ENCODE assay signal across 10 cellular contexts in genomic region chr12:55726911-55727310, GRCh38. TPM values are rescaled to one million over a fixed set of nuclear protein-coding genes. Genes with fewer than 3 reads are reported as not detected.
DNase-seq lines count a peak whose midpoint lies in the region; ATAC-seq, FAIRE-seq and TF ChIP-seq lines count a peak whose summit lies in the region.
"Had no signal": no experiment of that assay in that cellular context is flagged by ENCODE, and none has a peak within 500 bp of the region (broad histone marks: within the 10 kb centered on the region; RNA-seq: fewer than 3 reads in every experiment).

No MANE protein-coding gene starts in this region.

- H3K27me3 ChIP-seq in duodenal mucosa (ENCODE audit: control insufficient read depth in 1 of 2, insufficient read depth in 2 of 2, low read length in 2 of 2): no peaks in the 10 kb centered on the region

- no peak for FAIRE-seq in A549 (lab: Jason Lieb, UNC)
- FAIRE-seq: islet of Langerhans had no signal

- H3K27ac Mint-ChIP-seq in naive thymus-derived CD8-positive, alpha-beta T cell: peak overlapping the region; percentile 45 to 94 (median 86)

- H3K27ac ChIP-seq in A549 (peak overlapping the region in 1 of 2 experiments; percentile 97; a peak in 4 of 6 replicates), duodenal mucosa (ENCODE audit: low read depth, low read length) (peak overlapping the region; percentile 24)

- peak overlapping the region; percentile 88 to 98 for H3K9ac ChIP-seq in duodenal mucosa (ENCODE audit: low read depth in 1 of 2, low read length in 2 of 2)

- H3K4me3 ChIP-seq in A549 (peak overlapping the region; percentile 76), NB4 (ENCODE audit: low read depth, low read length) (peak overlapping the region; percentile 67), duodenal mucosa (ENCODE audit: low read depth in 1 of 2, low read length in 2 of 2) (peak overlapping the region; percentile 82 to 97)

- H3K36me3 Mint-ChIP-seq in naive thymus-derived CD8-positive, alpha-beta T cell: peaks cover 0 to 13% (median 0%) of the 10 kb centered on the region in 3 donors

- TF ChIP-seq RAD21 in A549 (conservative IDR thresholded peaks at IDR 0.05 in 1 of 2, IDR thresholded peaks at IDR 0.05 in 1 of 2): no peak

- no peak for DNase-seq in A549 (ENCODE audit: low read depth in 1 of 2, low spot score in 1 of 2)
- DNase-seq in NB4 (ENCODE audit: low read depth): peak; percentile 46
- DNase-seq in naive thymus-derived CD8-positive, alpha-beta T cell: no peak
- DNase-seq in NCI-H524 (lab: John Stamatoyannopoulos, UW): no peak
- no peak for DNase-seq in hypothalamus (lab: John Stamatoyannopoulos, UW)
- DNase-seq: WERI-Rb-1 had no signal

- H3K4me1 ChIP-seq in A549 (peaks cover 40% of the 10 kb centered on the region), duodenal mucosa (ENCODE audit: control insufficient read depth in 1 of 2, insufficient read depth in 2 of 2, low read length in 2 of 2) (peaks cover 43 to 59% of the 10 kb centered on the region in 2 donors)

- H3K27me3 Mint-ChIP-seq in naive thymus-derived CD8-positive, alpha-beta T cell: no peaks in the 10 kb centered on the region

- ATAC-seq in A549 (no peak), HG03342 (IDR thresholded peaks at IDR 0.05; ENCODE audit: unreplicated experiment) (no peak), GM19023 (IDR thresholded peaks at IDR 0.05; ENCODE audit: unreplicated experiment) (no peak)
- no peak for ATAC-seq in naive thymus-derived CD8-positive, alpha-beta T cell

- TF ChIP-seq EP300 in A549 (IDR thresholded peaks at IDR 0.05): no peak

- peak overlapping the region; percentile 74 to 88 (median 77) for H3K4me3 Mint-ChIP-seq in naive thymus-derived CD8-positive, alpha-beta T cell

- 84% methylated on average over 10 of the region's 10 CpGs for WGBS in A549 (ENCODE audit: missing lambda C conversion rate)

- H3K4me1 Mint-ChIP-seq in naive thymus-derived CD8-positive, alpha-beta T cell: peaks cover 30 to 51% (median 47%) of the 10 kb centered on the region in 4 donors

- no peaks in the 10 kb centered on the region for H3K9me3 Mint-ChIP-seq in naive thymus-derived CD8-positive, alpha-beta T cell

- no peak for TF ChIP-seq POLR2A in A549 (IDR thresholded peaks at IDR 0.05; ENCODE audit: low read length)
- no peak for TF ChIP-seq POLR2A in NB4 (IDR thresholded peaks at IDR 0.05; ENCODE audit: extremely low read depth, insufficient read length)

- POLR2A ChIA-PET in A549 (lab: Yijun Ruan, JAX): no interaction called here
- POLR2A ChIA-PET in naive thymus-derived CD8-positive, alpha-beta T cell (lab: Charles Lee): interaction anchor here (0.6 to 1.2 kb wide), 2 partner anchors 10 to 1308 kb away, joined by 3 to 5 read pairs; no protein-coding TSS in a partner anchor

- TF ChIP-seq CTCF in A549 (IDR thresholded peaks at IDR 0.05) (no peak), NB4 (IDR thresholded peaks at IDR 0.05; ENCODE audit: low read depth, low read length) (no peak)

- CTCF ChIA-PET in A549 (lab: Yijun Ruan, JAX): interaction anchor here (0.6 to 3.9 kb wide), 2 partner anchors 11 to 71 kb away, joined by 3 to 58 read pairs; no protein-coding TSS in a partner anchor

- H3K4me2 ChIP-seq in A549: peak overlapping the region; percentile 98

- H3K36me3 ChIP-seq in duodenal mucosa (ENCODE audit: control insufficient read depth in 1 of 2, insufficient read depth in 2 of 2, low read length in 2 of 2): peaks cover 13 to 37% of the 10 kb centered on the region in 2 donors

- no peaks in the 10 kb centered on the region for H3K9me3 ChIP-seq in A549
- H3K9me3 ChIP-seq in duodenal mucosa (ENCODE audit: control insufficient read depth in 1 of 2, low read length in 2 of 2): no peaks in the 10 kb centered on the region

TF ChIP-seq in A549, 52 proteins besides CTCF, POLR2A, EP300 and RAD21 (continues in another document):
- TF ChIP-seq HEYL (CRISPR knock-in tag; IDR thresholded peaks at IDR 0.05) (no peak), FOSB (CRISPR knock-in tag; IDR thresholded peaks at IDR 0.05) (no peak), RNF2 (IDR thresholded peaks at IDR 0.05; ENCODE audit: borderline replicate concordance, low read depth) (no peak), HOXB13 (CRISPR knock-in tag; IDR thresholded peaks at IDR 0.05; ENCODE audit: low read depth) (no peak), POLR2AphosphoS2 (conservative IDR thresholded peaks at IDR 0.05; ENCODE audit: low read length) (no peak), SMC3 (IDR thresholded peaks at IDR 0.05) (no peak), NR3C1 (IDR thresholded peaks at IDR 0.05) (no peak), MAFK (IDR thresholded peaks at IDR 0.05; ENCODE audit: partially characterized antibody) (no peak), HMGXB4 (CRISPR knock-in tag; IDR thresholded peaks at IDR 0.05; ENCODE audit: borderline replicate concordance) (no peak), TP53 (CRISPR knock-in tag; IDR thresholded peaks at IDR 0.05) (no peak), ELK1 (IDR thresholded peaks at IDR 0.05; ENCODE audit: low read depth, low read length) (no peak), FOSL2 (IDR thresholded peaks at IDR 0.05) (no peak), FOSL2 (CRISPR knock-in tag; IDR thresholded peaks at IDR 0.05) (no peak)

RNA-seq across cellular contexts. Expression of gene CD63, which starts 1.9 kb away (rescaled TPM):
- 512 and 724 TPM in 2 replicates for polyA plus RNA-seq in A549 (2011; rRNA removed)
- 639 and 645 TPM in 2 replicates for polyA plus RNA-seq in A549 (2012; cell fraction: cytosol; rRNA removed)
- polyA plus RNA-seq in A549 (2012; cell fraction: nucleus; rRNA removed): 264 and 317 TPM in 2 replicates
- 493 to 547 TPM (median 530 TPM) in 3 replicates for polyA plus RNA-seq in A549 (2017; fragmentation: RNase III; extraction: RNeasy Plus Mini Kit Qiagen cat#74134 plus additional on column Dnase treatment)
- polyA minus RNA-seq in A549 (2011; rRNA and poly(A)+ RNA removed): 238 and 252 TPM in 2 replicates
- 10 to 100 TPM; 41.0 to 46.5 TPM for total RNA-seq in naive thymus-derived CD8-positive, alpha-beta T cell
- polyA plus RNA-seq in naive thymus-derived CD8-positive, alpha-beta T cell: 100 to 1,000 TPM; 119 to 412 (median 135) TPM

RNA-seq across cellular contexts. Expression of gene RDH5, which starts 6.7 kb away (rescaled TPM):
- polyA plus RNA-seq in A549 (2011; rRNA removed) (8.1 and 9.1 TPM in 2 replicates), A549 (2017; fragmentation: RNase III; extraction: RNeasy Plus Mini Kit Qiagen cat#74134 plus additional on column Dnase treatment) (3.4 to 5.4 TPM (median 4.1 TPM) in 3 replicates)
- 7.8 and 8.3 TPM in 2 replicates for polyA plus RNA-seq in A549 (2012; cell fraction: cytosol; rRNA removed)
- polyA plus RNA-seq in A549 (2012; cell fraction: nucleus; rRNA removed): 28.7 and 33.2 TPM in 2 replicates
- polyA minus RNA-seq in A549 (2011; rRNA and poly(A)+ RNA removed): 7.1 and 7.8 TPM in 2 replicates
- 10 to 100 TPM; 28.8 to 30.4 TPM for total RNA-seq in naive thymus-derived CD8-positive, alpha-beta T cell
- 1 to 10 TPM in 2 of 3 donors, not detected in 1; 1.0 to 1.4 TPM for polyA plus RNA-seq in naive thymus-derived CD8-positive, alpha-beta T cell

RNA-seq across cellular contexts. Expression of gene BLOC1S1, which starts 11.1 kb away (rescaled TPM):
- 112 and 115 TPM in 2 replicates for polyA plus RNA-seq in A549 (2011; rRNA removed)
- polyA plus RNA-seq in A549 (2012; cell fraction: cytosol; rRNA removed): 261 and 312 TPM in 2 replicates
- polyA plus RNA-seq in A549 (2012; cell fraction: nucleus; rRNA removed): 103 and 115 TPM in 2 replicates
- polyA plus RNA-seq in A549 (2017; fragmentation: RNase III; extraction: RNeasy Plus Mini Kit Qiagen cat#74134 plus additional on column Dnase treatment): 129 to 138 TPM (median 134 TPM) in 3 replicates
- 45.1 and 64.8 TPM in 2 replicates for polyA minus RNA-seq in A549 (2011; rRNA and poly(A)+ RNA removed)
- total RNA-seq in naive thymus-derived CD8-positive, alpha-beta T cell: 10 to 100 TPM; 62.9 to 65.7 TPM
- 100 to 1,000 TPM in 2 of 3 donors, 10 to 100 TPM in 1; 84.3 to 133 (median 117) TPM for polyA plus RNA-seq in naive thymus-derived CD8-positive, alpha-beta T cell

RNA-seq across cellular contexts. Expression of gene GDF11, which starts 16.0 kb away (rescaled TPM):
- polyA plus RNA-seq in A549 (2011; rRNA removed) (1.2 and 1.4 TPM in 2 replicates), A549 (2017; fragmentation: RNase III; extraction: RNeasy Plus Mini Kit Qiagen cat#74134 plus additional on column Dnase treatment) (2.8 to 3.6 TPM (median 3.1 TPM) in 3 replicates)
- polyA plus RNA-seq in A549 (2012; cell fraction: cytosol; rRNA removed): 4.5 and 5.5 TPM in 2 replicates
- polyA plus RNA-seq in A549 (2012; cell fraction: nucleus; rRNA removed): 3.1 and 4.5 TPM in 2 replicates
- polyA minus RNA-seq in A549 (2011; rRNA and poly(A)+ RNA removed): 3.1 and 3.3 TPM in 2 replicates
- 1 to 10 TPM; 5.8 to 7.7 TPM for total RNA-seq in naive thymus-derived CD8-positive, alpha-beta T cell
- polyA plus RNA-seq in naive thymus-derived CD8-positive, alpha-beta T cell: 1 to 10 TPM in 1 of 3 donors, under 1 TPM in 2; 0.82 to 1.5 (median 0.99) TPM

RNA-seq across cellular contexts. Expression of gene ITGA7, which starts 19.2 kb away (rescaled TPM):
- polyA plus RNA-seq in A549 (2011; rRNA removed) (1.1 and 1.4 TPM in 2 replicates), A549 (2017; fragmentation: RNase III; extraction: RNeasy Plus Mini Kit Qiagen cat#74134 plus additional on column Dnase treatment) (1.7 to 2.0 TPM (median 1.9 TPM) in 3 replicates)
- 0.66 and 1.2 TPM in 2 replicates for polyA plus RNA-seq in A549 (2012; cell fraction: cytosol; rRNA removed)
- 7.3 and 8.5 TPM in 2 replicates for polyA plus RNA-seq in A549 (2012; cell fraction: nucleus; rRNA removed)
- 1.5 and 2.8 TPM in 2 replicates for polyA minus RNA-seq in A549 (2011; rRNA and poly(A)+ RNA removed)
- 1 to 10 TPM; 5.2 to 7.0 TPM for total RNA-seq in naive thymus-derived CD8-positive, alpha-beta T cell
- polyA plus RNA-seq in naive thymus-derived CD8-positive, alpha-beta T cell: 1 to 10 TPM in 2 of 3 donors, not detected in 1; 1.5 to 1.7 TPM
